Comparison of ENCODE assay signal across 23 cellular contexts in genomic region chr3:15628967-15629366, GRCh38.
"Had no signal": no experiment of that assay in that cellular context is flagged by ENCODE, and none has a peak within 500 bp of the region (broad histone marks: within the 10 kb centered on the region; RNA-seq: fewer than 3 reads in every experiment).

No MANE protein-coding gene starts in this region.

- H3K36me3 ChIP-seq: left ventricle myocardium inferior, pancreas, prostate gland, stomach, tibial artery, uterus had no signal

- H3K27me3 Mint-ChIP-seq: naive thymus-derived CD4-positive, alpha-beta T cell; natural killer cell treated with Interleukin-12 subunit alpha and Interleukin-12 subunit beta and Interleukin-15 and Interleukin-18, amount 100 ng/mL, for 72 hours; stimulated activated naive B cell treated with anti-CD40 and anti-IgM and Interleukin-4, amounts not matched to agents 10 μg/mL and 1 μg/mL and 100 μg/mL, for 72 hours had no signal

- H3K9me3 Mint-ChIP-seq: natural killer cell treated with Interleukin-12 subunit alpha and Interleukin-12 subunit beta and Interleukin-15 and Interleukin-18, amount 100 ng/mL, for 72 hours; stimulated activated naive B cell treated with anti-CD40 and anti-IgM and Interleukin-4, amounts not matched to agents 10 μg/mL and 1 μg/mL and 100 μg/mL, for 72 hours had no signal

- H3K4me3 Mint-ChIP-seq: naive thymus-derived CD4-positive, alpha-beta T cell; natural killer cell treated with Interleukin-12 subunit alpha and Interleukin-12 subunit beta and Interleukin-15 and Interleukin-18, amount 100 ng/mL, for 72 hours; stimulated activated naive B cell treated with anti-CD40 and anti-IgM and Interleukin-4, amounts not matched to agents 10 μg/mL and 1 μg/mL and 100 μg/mL, for 72 hours had no signal

- H3K27ac ChIP-seq: left ventricle myocardium inferior, pancreas, prostate gland, skin epidermis, testis, tibial artery, uterus had no signal

- H3K4me1 ChIP-seq: uterus had no signal

- H3K27ac Mint-ChIP-seq: naive thymus-derived CD4-positive, alpha-beta T cell; stimulated activated naive B cell treated with anti-CD40 and anti-IgM and Interleukin-4, amounts not matched to agents 10 μg/mL and 1 μg/mL and 100 μg/mL, for 72 hours had no signal

- DNase-seq: islet precursor cell; left ventricle myocardium inferior; midbrain; mucosa of descending colon; naive thymus-derived CD4-positive, alpha-beta T cell; pancreas; retina; right cardiac atrium; stimulated activated CD4-positive, alpha-beta T cell treated with anti-CD3 and anti-CD28 coated beads, Interleukin-12 subunit alpha, Interleukin-12 subunit beta, amount 100 ng/mL, for 4 hours; stimulated activated CD4-positive, alpha-beta T cell treated with anti-CD3 and anti-CD28 coated beads, Interleukin-15, amount 100 ng/mL, for 24 hours; stimulated activated CD4-positive, alpha-beta T cell treated with anti-CD3 and anti-CD28 coated beads, Interleukin-2, amount 100 ng/mL, for 24 hours; stimulated activated CD4-positive, alpha-beta T cell treated with anti-CD3 and anti-CD28 coated beads, Interleukin-4, amount 100 ng/mL, for 1 hour; stimulated activated naive B cell treated with anti-CD40 and anti-IgM and Interleukin-4, amounts not matched to agents 10 μg/mL and 1 μg/mL and 100 μg/mL, for 72 hours; stimulated activated naive CD8-positive, alpha-beta T cell treated with anti-CD3 and anti-CD28 coated beads, Interleukin-15, Interleukin-2, amounts not matched to agents 100 U/mL and 50 U/mL, for 24 hours; stomach; testis; tibial artery; uterus had no signal

- H3K27me3 ChIP-seq: pancreas, stomach, testis, tibial artery, uterus had no signal

- ATAC-seq: mucosa of descending colon; naive thymus-derived CD4-positive, alpha-beta T cell; natural killer cell treated with Interleukin-12 subunit alpha and Interleukin-12 subunit beta and Interleukin-15 and Interleukin-18, amount 100 ng/mL, for 72 hours; pancreas; right cardiac atrium; sciatic nerve; stimulated activated naive B cell treated with anti-CD40 and anti-IgM and Interleukin-4, amounts not matched to agents 10 μg/mL and 1 μg/mL and 100 μg/mL, for 72 hours; stimulated activated naive CD8-positive, alpha-beta T cell treated with anti-CD3 and anti-CD28 coated beads, Interleukin-15, Interleukin-2, amounts not matched to agents 100 U/mL and 50 U/mL, for 24 hours had no signal

- H3K9me3 ChIP-seq: left ventricle myocardium inferior, mucosa of descending colon, pancreas, prostate gland, stomach, testis, tibial artery, uterus had no signal

- H3K4me3 ChIP-seq: left ventricle myocardium inferior, lung, mucosa of descending colon, pancreas, prostate gland, skin epidermis, stomach, testis, tibial artery, uterus had no signal
